ENCODE assay signal across 24 cellular contexts in the genomic region with DNA sequence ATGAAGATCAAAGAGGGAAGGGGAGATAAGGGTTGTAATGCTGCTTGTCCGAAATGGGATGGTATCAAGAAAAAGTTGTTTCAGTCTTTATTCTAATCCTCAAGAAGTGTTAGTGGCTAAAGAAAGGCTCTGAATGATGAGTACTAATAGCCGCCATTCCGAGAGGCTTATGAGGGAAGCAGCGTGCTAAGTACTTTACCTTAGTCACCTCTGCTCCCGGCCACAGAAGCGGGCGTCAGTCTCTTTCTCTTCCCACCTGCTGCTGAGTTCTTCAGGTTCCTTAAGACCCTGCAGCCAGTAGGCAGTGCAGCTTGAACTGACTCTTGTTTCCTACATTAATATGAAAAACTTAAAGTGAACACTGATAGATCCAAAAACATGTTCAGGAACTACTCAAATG.
"Had no signal": no experiment of that assay in that cellular context is flagged by ENCODE, and none has a peak within 500 bp of the region (broad histone marks: within the 10 kb centered on the region; RNA-seq: fewer than 3 reads in every experiment).

No MANE protein-coding gene starts in this region.

- H3K27ac Mint-ChIP-seq: activated B cell treated with CpG ODN at 0.5 μM for 24 hours; activated CD4-positive, alpha-beta memory T cell treated with anti-CD3 and anti-CD28 coated beads for 36 hours; activated naive CD8-positive, alpha-beta T cell treated with anti-CD3 and anti-CD28 coated beads, Interleukin-2, amount 50 U/mL, for 24 hours; activated T-helper 1 cell treated with anti-CD3 and anti-CD28 coated beads, Interleukin-12 subunit alpha, Interleukin-12 subunit beta, Interleukin-2, Interleukin-4 antibody, amounts not matched to agents 30 ng/mL and 10 ng/mL and 1 ng/mL, durations not matched to agents 14 hours and 24 hours and 36 hours; endodermal cell; stimulated activated memory B cell treated with anti-CD40 and anti-IgM and Interleukin-4, amounts not matched to agents 10 μg/mL and 1 μg/mL and 100 μg/mL, for 72 hours; T-cell had no signal

- H3K36me3 Mint-ChIP-seq: activated CD4-positive, alpha-beta memory T cell treated with anti-CD3 and anti-CD28 coated beads for 36 hours; stimulated activated memory B cell treated with anti-CD40 and anti-IgM and Interleukin-4, amounts not matched to agents 10 μg/mL and 1 μg/mL and 100 μg/mL, for 72 hours; T-cell had no signal

- ATAC-seq: activated naive CD8-positive, alpha-beta T cell treated with anti-CD3 and anti-CD28 coated beads, Interleukin-2, amount 50 U/mL, for 24 hours; left lung; sciatic nerve; SK-N-SH treated with all-trans-retinoic acid at 6 μM for 48 hours; stimulated activated memory B cell treated with anti-CD40 and anti-IgM and Interleukin-4, amounts not matched to agents 10 μg/mL and 1 μg/mL and 100 μg/mL, for 72 hours; T-cell; upper lobe of right lung had no signal

- H3K9me3 ChIP-seq: body of pancreas, left lung, stomach, thyroid gland, upper lobe of right lung had no signal

- H3K4me3 ChIP-seq: body of pancreas, cardiac muscle cell, left lung, stomach, thyroid gland, upper lobe of right lung had no signal

- H3K4me3 Mint-ChIP-seq: activated B cell treated with CpG ODN at 0.5 μM for 24 hours; activated CD4-positive, alpha-beta memory T cell treated with anti-CD3 and anti-CD28 coated beads for 36 hours; activated naive CD8-positive, alpha-beta T cell treated with anti-CD3 and anti-CD28 coated beads, Interleukin-2, amount 50 U/mL, for 24 hours; activated T-helper 1 cell treated with anti-CD3 and anti-CD28 coated beads, Interleukin-12 subunit alpha, Interleukin-12 subunit beta, Interleukin-2, Interleukin-4 antibody, amounts not matched to agents 30 ng/mL and 10 ng/mL and 1 ng/mL, durations not matched to agents 14 hours and 24 hours and 36 hours; endodermal cell; stimulated activated memory B cell treated with anti-CD40 and anti-IgM and Interleukin-4, amounts not matched to agents 10 μg/mL and 1 μg/mL and 100 μg/mL, for 72 hours; T-cell had no signal

- H3K4me1 Mint-ChIP-seq: activated B cell treated with CpG ODN at 0.5 μM for 24 hours; activated naive CD8-positive, alpha-beta T cell treated with anti-CD3 and anti-CD28 coated beads, Interleukin-2, amount 50 U/mL, for 24 hours; stimulated activated memory B cell treated with anti-CD40 and anti-IgM and Interleukin-4, amounts not matched to agents 10 μg/mL and 1 μg/mL and 100 μg/mL, for 72 hours; T-cell had no signal

- H3K4me1 ChIP-seq: parathyroid adenoma, thyroid gland had no signal

- H3K27ac ChIP-seq: body of pancreas, cardiac muscle cell, parathyroid adenoma, thyroid gland, upper lobe of right lung had no signal

- H3K27me3 ChIP-seq: body of pancreas, cardiac muscle cell, left lung, stomach, thyroid gland, upper lobe of right lung had no signal

- DNase-seq: activated B cell treated with CpG ODN at 0.5 μM for 24 hours; activated CD4-positive, alpha-beta memory T cell treated with anti-CD3 and anti-CD28 coated beads for 36 hours; activated CD4-positive, alpha-beta T cell treated with anti-CD3 and anti-CD28 coated beads for 4 hours; activated gamma-delta T cell; activated naive CD4-positive, alpha-beta T cell treated with anti-CD3 and anti-CD28 coated beads, Interleukin-2, amount 50 U/mL, for 16 hours; activated naive CD8-positive, alpha-beta T cell treated with anti-CD3 and anti-CD28 coated beads, Interleukin-2, amount 50 U/mL, for 24 hours; body of pancreas; cortex of kidney; endodermal cell; kidney glomerular epithelial cell; left lung; nucleus accumbens; small intestine; stimulated activated CD4-positive, alpha-beta T cell treated with anti-CD3 and anti-CD28 coated beads, Interleukin-15, amount 100 ng/mL, for 24 hours; stomach; T-cell; thyroid gland; upper lobe of right lung had no signal

- H3K9me3 Mint-ChIP-seq: activated B cell treated with CpG ODN at 0.5 μM for 24 hours; activated CD4-positive, alpha-beta memory T cell treated with anti-CD3 and anti-CD28 coated beads for 36 hours; activated naive CD8-positive, alpha-beta T cell treated with anti-CD3 and anti-CD28 coated beads, Interleukin-2, amount 50 U/mL, for 24 hours; activated T-helper 1 cell treated with anti-CD3 and anti-CD28 coated beads, Interleukin-12 subunit alpha, Interleukin-12 subunit beta, Interleukin-2, Interleukin-4 antibody, amounts not matched to agents 30 ng/mL and 10 ng/mL and 1 ng/mL, durations not matched to agents 14 hours and 24 hours and 36 hours; endodermal cell; stimulated activated memory B cell treated with anti-CD40 and anti-IgM and Interleukin-4, amounts not matched to agents 10 μg/mL and 1 μg/mL and 100 μg/mL, for 72 hours; T-cell had no signal

- H3K36me3 ChIP-seq: cardiac muscle cell, left lung, stomach, thyroid gland, upper lobe of right lung had no signal

- H3K27me3 Mint-ChIP-seq: activated CD4-positive, alpha-beta memory T cell treated with anti-CD3 and anti-CD28 coated beads for 36 hours; activated naive CD8-positive, alpha-beta T cell treated with anti-CD3 and anti-CD28 coated beads, Interleukin-2, amount 50 U/mL, for 24 hours; T-cell had no signal
